ENCODE assay signal across 2 cellular contexts in the genomic region with DNA sequence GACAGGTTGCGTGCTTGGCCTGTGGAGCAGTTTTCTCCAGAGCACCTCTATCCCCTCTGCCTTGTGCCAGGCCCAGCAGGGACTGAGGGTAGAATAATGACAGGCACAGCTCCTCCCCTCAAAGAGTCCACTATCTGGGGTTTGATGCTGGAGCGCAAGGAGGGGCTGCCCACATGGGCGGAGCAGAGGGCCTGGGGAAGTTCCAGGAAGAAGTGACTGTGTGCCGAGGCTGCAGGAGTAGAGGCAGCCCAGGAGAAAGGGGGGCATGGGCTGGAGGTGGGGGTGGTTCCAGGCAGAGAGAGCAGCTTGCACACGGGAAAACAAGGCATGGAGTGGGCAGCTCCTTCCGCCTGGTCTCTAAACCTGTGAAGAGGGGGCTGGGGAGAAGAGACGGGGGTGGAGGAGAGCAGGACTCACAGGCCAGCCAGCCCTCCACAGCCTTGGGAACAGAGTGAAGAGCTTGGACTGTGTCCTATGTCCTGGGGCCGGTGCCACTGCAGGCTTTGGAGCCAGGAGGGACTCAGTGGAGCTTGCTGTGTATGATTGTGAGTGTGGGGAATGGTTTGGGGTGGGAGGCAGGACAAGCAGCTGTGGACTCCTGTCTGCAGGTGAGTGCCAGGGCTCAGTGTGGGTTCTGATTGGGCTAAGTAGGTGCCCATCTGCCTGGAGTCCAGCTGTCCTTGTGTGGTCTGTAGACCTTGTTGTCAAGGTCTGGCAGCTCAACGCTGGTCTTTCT.
TF ChIP-seq lines count a peak whose summit lies in the region.

No MANE protein-coding gene starts in this region.

TF ChIP-seq in GM23338, 12 proteins besides CTCF, POLR2A, EP300 and RAD21 (continued from another document):
- TF ChIP-seq REST (IDR thresholded peaks at IDR 0.05; ENCODE audit: unreplicated experiment) (no peak), ETS1 (IDR thresholded peaks at IDR 0.05) (no peak)

TF ChIP-seq in SK-N-SH treated with all-trans-retinoic acid at 6 μM for 48 hours, 23 proteins besides CTCF, POLR2A, EP300 and RAD21 (continued from another document):
- no peak for TF ChIP-seq TCF4 (CRISPR knock-in tag; IDR thresholded peaks at IDR 0.05; ENCODE audit: borderline replicate concordance)
- no peak for TF ChIP-seq ZC3H10 (CRISPR knock-in tag; IDR thresholded peaks at IDR 0.05)
- no peak for TF ChIP-seq OSR1 (CRISPR knock-in tag; IDR thresholded peaks at IDR 0.05)
- TF ChIP-seq SNAI2 (CRISPR knock-in tag; IDR thresholded peaks at IDR 0.05): no peak
